In the genomic region with DNA sequence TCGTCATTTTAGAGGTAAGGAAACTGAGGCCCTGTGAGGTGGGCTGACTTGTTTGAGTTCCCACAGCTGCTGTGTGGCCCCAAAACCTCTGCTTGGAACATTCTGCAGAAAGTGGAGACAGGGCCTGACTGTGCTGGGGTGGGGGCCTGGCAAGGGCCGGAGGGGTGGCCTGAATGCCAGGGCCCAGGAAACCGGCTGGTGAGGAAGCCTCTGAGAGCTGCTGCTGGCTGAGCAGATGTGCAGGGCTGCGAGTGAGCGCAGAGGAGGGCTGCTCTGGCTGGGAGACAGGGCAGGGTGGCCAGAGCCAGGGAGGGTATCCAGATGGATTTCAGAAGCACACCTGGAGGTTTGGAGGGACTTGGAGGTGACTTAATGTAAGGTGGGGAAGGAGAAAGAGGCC, we compare ENCODE assay signal across 16 cellular contexts.
"Had no signal": no experiment of that assay in that cellular context is flagged by ENCODE, and none has a peak within 500 bp of the region (broad histone marks: within the 10 kb centered on the region; RNA-seq: fewer than 3 reads in every experiment).

No MANE protein-coding gene starts in this region.

- ATAC-seq: sciatic nerve; stimulated activated naive B cell treated with anti-CD40 and anti-IgM and Interleukin-4, amounts not matched to agents 10 μg/mL and 1 μg/mL and 100 μg/mL, for 72 hours; stimulated activated naive CD8-positive, alpha-beta T cell treated with anti-CD3 and anti-CD28 coated beads, Interleukin-15, amount 100 ng/mL, for 72 hours had no signal

- H3K36me3 ChIP-seq: tibial nerve had no signal

- H3K9me3 Mint-ChIP-seq: naive B cell; nephron; stimulated activated naive B cell treated with anti-CD40 and anti-IgM and Interleukin-4, amounts not matched to agents 10 μg/mL and 1 μg/mL and 100 μg/mL, for 72 hours; stimulated activated naive CD8-positive, alpha-beta T cell treated with anti-CD3 and anti-CD28 coated beads, Interleukin-15, amount 100 ng/mL, for 72 hours had no signal

- H3K4me3 Mint-ChIP-seq: nephron; stimulated activated naive B cell treated with anti-CD40 and anti-IgM and Interleukin-4, amounts not matched to agents 10 μg/mL and 1 μg/mL and 100 μg/mL, for 72 hours; stimulated activated naive CD8-positive, alpha-beta T cell treated with anti-CD3 and anti-CD28 coated beads, Interleukin-15, amount 100 ng/mL, for 72 hours had no signal

- DNase-seq: cortex of kidney; effector CD8-positive, alpha-beta T cell; foreskin melanocyte; hypothalamus; kidney glomerular epithelial cell; mesendoderm; naive B cell; stimulated activated CD4-positive, alpha-beta T cell treated with anti-CD3 and anti-CD28 coated beads, Interleukin-2, amount 100 ng/mL, for 24 hours; stimulated activated CD4-positive, alpha-beta T cell treated with anti-CD3 and anti-CD28 coated beads, Interleukin-4, amount 100 ng/mL, for 4 hours; stimulated activated naive B cell treated with anti-CD40 and anti-IgM and Interleukin-4, amounts not matched to agents 10 μg/mL and 1 μg/mL and 100 μg/mL, for 72 hours; stimulated activated naive CD8-positive, alpha-beta T cell treated with anti-CD3 and anti-CD28 coated beads, Interleukin-15, amount 100 ng/mL, for 72 hours; testis had no signal

- H3K36me3 Mint-ChIP-seq: naive B cell had no signal

- H3K4me3 ChIP-seq: dorsolateral prefrontal cortex, testis, tibial nerve had no signal

- H3K27ac Mint-ChIP-seq: naive B cell had no signal

- H3K9me3 ChIP-seq: testis, tibial nerve had no signal

- H3K27me3 ChIP-seq: dorsolateral prefrontal cortex, testis, tibial nerve had no signal

- H3K27ac ChIP-seq: dorsolateral prefrontal cortex, testis, tibial nerve had no signal
